In the genomic region with DNA sequence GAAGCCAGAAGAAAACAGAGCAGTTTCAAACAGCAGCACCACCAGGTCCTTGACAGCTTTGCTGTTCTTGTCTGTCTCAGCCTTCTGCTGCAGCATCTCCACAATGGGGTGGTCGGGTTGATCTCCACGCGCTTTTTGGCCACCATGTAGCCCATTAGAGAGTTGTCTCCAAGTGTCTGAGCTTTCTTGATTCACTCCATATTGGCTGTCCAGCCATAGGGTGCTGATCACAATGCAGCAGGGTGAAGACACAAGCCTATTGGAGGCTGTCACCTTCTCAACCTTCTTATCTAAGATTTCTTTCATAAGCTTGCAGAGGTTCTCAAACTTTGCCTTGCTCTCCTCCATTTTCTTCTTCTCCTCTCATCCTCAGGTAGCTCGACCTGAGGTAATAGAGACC, we compare ENCODE assay signal across 1 cellular context.
TF ChIP-seq lines count a peak whose summit lies in the region.

No MANE protein-coding gene starts in this region.

TF ChIP-seq in SK-N-SH treated with all-trans-retinoic acid at 6 μM for 48 hours, 23 proteins besides CTCF, POLR2A, EP300 and RAD21 (continued from another document):
- TF ChIP-seq, protein P1, sequence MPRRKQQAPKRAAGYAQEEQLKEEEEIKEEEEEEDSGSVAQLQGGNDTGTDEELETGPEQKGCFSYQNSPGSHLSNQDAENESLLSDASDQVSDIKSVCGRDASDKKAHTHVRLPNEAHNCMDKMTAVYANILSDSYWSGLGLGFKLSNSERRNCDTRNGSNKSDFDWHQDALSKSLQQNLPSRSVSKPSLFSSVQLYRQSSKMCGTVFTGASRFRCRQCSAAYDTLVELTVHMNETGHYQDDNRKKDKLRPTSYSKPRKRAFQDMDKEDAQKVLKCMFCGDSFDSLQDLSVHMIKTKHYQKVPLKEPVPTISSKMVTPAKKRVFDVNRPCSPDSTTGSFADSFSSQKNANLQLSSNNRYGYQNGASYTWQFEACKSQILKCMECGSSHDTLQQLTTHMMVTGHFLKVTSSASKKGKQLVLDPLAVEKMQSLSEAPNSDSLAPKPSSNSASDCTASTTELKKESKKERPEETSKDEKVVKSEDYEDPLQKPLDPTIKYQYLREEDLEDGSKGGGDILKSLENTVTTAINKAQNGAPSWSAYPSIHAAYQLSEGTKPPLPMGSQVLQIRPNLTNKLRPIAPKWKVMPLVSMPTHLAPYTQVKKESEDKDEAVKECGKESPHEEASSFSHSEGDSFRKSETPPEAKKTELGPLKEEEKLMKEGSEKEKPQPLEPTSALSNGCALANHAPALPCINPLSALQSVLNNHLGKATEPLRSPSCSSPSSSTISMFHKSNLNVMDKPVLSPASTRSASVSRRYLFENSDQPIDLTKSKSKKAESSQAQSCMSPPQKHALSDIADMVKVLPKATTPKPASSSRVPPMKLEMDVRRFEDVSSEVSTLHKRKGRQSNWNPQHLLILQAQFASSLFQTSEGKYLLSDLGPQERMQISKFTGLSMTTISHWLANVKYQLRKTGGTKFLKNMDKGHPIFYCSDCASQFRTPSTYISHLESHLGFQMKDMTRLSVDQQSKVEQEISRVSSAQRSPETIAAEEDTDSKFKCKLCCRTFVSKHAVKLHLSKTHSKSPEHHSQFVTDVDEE (CRISPR knock-in tag; IDR thresholded peaks at IDR 0.05) = no peak
- no peak for TF ChIP-seq ZNF565 (CRISPR knock-in tag; conservative IDR thresholded peaks at IDR 0.05; ENCODE audit: low read depth)
- no peak for TF ChIP-seq ZC3H10 (CRISPR knock-in tag; IDR thresholded peaks at IDR 0.05)
- TF ChIP-seq, protein P2, sequence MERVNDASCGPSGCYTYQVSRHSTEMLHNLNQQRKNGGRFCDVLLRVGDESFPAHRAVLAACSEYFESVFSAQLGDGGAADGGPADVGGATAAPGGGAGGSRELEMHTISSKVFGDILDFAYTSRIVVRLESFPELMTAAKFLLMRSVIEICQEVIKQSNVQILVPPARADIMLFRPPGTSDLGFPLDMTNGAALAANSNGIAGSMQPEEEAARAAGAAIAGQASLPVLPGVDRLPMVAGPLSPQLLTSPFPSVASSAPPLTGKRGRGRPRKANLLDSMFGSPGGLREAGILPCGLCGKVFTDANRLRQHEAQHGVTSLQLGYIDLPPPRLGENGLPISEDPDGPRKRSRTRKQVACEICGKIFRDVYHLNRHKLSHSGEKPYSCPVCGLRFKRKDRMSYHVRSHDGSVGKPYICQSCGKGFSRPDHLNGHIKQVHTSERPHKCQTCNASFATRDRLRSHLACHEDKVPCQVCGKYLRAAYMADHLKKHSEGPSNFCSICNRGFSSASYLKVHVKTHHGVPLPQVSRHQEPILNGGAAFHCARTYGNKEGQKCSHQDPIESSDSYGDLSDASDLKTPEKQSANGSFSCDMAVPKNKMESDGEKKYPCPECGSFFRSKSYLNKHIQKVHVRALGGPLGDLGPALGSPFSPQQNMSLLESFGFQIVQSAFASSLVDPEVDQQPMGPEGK (CRISPR knock-in tag; IDR thresholded peaks at IDR 0.05; ENCODE audit: borderline replicate concordance) = no peak
- TF ChIP-seq, protein P3, sequence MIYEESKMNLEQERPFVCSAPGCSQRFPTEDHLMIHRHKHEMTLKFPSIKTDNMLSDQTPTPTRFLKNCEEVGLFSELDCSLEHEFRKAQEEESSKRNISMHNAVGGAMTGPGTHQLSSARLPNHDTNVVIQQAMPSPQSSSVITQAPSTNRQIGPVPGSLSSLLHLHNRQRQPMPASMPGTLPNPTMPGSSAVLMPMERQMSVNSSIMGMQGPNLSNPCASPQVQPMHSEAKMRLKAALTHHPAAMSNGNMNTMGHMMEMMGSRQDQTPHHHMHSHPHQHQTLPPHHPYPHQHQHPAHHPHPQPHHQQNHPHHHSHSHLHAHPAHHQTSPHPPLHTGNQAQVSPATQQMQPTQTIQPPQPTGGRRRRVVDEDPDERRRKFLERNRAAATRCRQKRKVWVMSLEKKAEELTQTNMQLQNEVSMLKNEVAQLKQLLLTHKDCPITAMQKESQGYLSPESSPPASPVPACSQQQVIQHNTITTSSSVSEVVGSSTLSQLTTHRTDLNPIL (CRISPR knock-in tag; IDR thresholded peaks at IDR 0.05; ENCODE audit: low read depth) = no peak
- TF ChIP-seq GLIS3 (CRISPR knock-in tag; IDR thresholded peaks at IDR 0.05) = no peak
- TF ChIP-seq ZNF70 (CRISPR knock-in tag; IDR thresholded peaks at IDR 0.05) = no peak
- no peak for TF ChIP-seq SNAI2 (CRISPR knock-in tag; IDR thresholded peaks at IDR 0.05)
- no peak for TF ChIP-seq ARNTL (CRISPR knock-in tag; IDR thresholded peaks at IDR 0.05; ENCODE audit: borderline replicate concordance, low read depth)
- no peak for TF ChIP-seq ISL1 (CRISPR knock-in tag; IDR thresholded peaks at IDR 0.05)
- no peak for TF ChIP-seq ESRRG (CRISPR knock-in tag; IDR thresholded peaks at IDR 0.05)
- TF ChIP-seq RARB (CRISPR knock-in tag; IDR thresholded peaks at IDR 0.05) = no peak
